Comparison of ENCODE assay signal across 33 cellular contexts in the genomic region with DNA sequence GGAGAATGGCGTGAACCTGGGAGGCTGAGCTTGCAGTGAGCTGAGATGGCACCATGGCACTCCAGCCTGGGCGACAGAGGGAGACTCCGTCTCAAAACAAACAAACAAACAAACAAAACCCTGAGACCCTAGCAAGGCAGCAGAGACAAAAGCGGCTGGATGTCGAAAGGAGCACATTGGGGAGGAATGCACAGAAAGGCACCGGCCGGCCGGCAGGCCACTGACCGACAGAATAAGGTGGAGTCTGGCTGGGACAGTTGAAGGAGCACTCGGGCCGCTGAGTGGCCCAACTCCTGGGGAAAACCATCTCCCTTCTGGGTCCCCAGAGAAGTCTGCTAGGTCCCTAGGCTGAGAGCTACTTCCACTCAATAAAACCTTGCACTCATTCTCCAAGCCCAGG.
"Had no signal": no experiment of that assay in that cellular context is flagged by ENCODE, and none has a peak within 500 bp of the region (broad histone marks: within the 10 kb centered on the region; RNA-seq: fewer than 3 reads in every experiment).

No MANE protein-coding gene starts in this region.

- H3K27me3 ChIP-seq: MG63 had no signal

- H3K9me3 ChIP-seq: MG63 had no signal

- H3K27ac ChIP-seq: KMS-11 had no signal

- H3K4me3 ChIP-seq: MG63 had no signal

- DNase-seq: Karpas-422, Kasumi-1, KBM-7, KG1, MG63, MM.1S, MV-4-11, NCI-H1048, NCI-H1092, NCI-H1092 treated with DMSO at 0.1 percent for 48 hours, NCI-H1105, NCI-H1105 treated with DMSO at 0.1 percent for 48 hours, NCI-H1417 treated with DMSO at 0.1 percent for 48 hours, NCI-H1436, NCI-H1436 treated with DMSO at 0.1 percent for 48 hours, NCI-H146, NCI-H1694, NCI-H1694 treated with DMSO at 0.1 percent for 48 hours, NCI-H187, NCI-H187 treated with DMSO at 0.1 percent for 48 hours, NCI-H1930, NCI-H2029, NCI-H2029 treated with DMSO at 0.1 percent for 48 hours, NCI-H2081, NCI-H2081 treated with DMSO at 0.1 percent for 48 hours, NCI-H2107, NCI-H2171, NCI-H2171 treated with DMSO at 0.1 percent for 48 hours, NCI-H2227 treated with DMSO at 0.1 percent for 48 hours, NCI-H226, NCI-H446, NCI-H446 treated with DMSO at 0.1 percent for 48 hours had no signal

- H3K36me3 ChIP-seq: MG63 had no signal

- H3K9ac ChIP-seq: KMS-11 had no signal

- H3K4me2 ChIP-seq: KMS-11 had no signal
